ENCODE assay signal across 23 cellular contexts in the genomic region with DNA sequence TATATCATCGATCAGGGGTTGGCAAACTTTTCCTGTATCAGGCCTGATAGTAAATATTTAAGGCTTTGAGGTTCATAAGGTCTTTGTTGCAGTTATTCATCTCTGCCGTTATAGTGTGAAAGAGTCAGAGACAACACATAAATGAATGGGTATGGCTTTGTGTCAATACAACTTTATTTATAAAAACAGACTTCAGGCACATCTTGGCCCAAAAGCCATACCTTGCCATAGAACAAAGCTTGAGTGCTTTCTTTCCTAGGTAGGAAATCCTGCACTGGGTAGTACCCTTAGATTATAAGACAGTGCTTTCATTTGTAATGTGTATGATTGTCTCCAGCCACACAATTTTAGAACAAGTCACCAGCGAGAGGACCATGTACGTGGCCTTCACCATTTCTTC.
"Had no signal": no experiment of that assay in that cellular context is flagged by ENCODE, and none has a peak within 500 bp of the region (broad histone marks: within the 10 kb centered on the region; RNA-seq: fewer than 3 reads in every experiment).

No MANE protein-coding gene starts in this region.

- H3K27ac ChIP-seq: SJSA1, SK-N-MC had no signal

- H3K4me3 Mint-ChIP-seq: T-cell had no signal

- FAIRE-seq: RCC 7860 had no signal

- ATAC-seq: T-cell had no signal

- H3K4me1 Mint-ChIP-seq: T-cell had no signal

- H3K27me3 ChIP-seq: MG63, SJSA1 had no signal

- DNase-seq: Karpas-422, KG1, MG63, NCI-H1092, NCI-H1436, NCI-H187, NCI-H2029, NCI-H2081 treated with DMSO at 0.1 percent for 48 hours, NCI-H2171, NCI-H226, NCI-H446, NCI-H510A, NCI-H524 treated with DMSO at 0.1 percent for 48 hours, NCI-H69, NCI-H774, Right ventricle myocardium superior, RPMI8226, SIG-M5, SW 1271, T-cell had no signal

- H3K27me3 Mint-ChIP-seq: T-cell had no signal

- H3K4me3 ChIP-seq: MG63, SJSA1, SK-N-MC had no signal

- H3K27ac Mint-ChIP-seq: T-cell had no signal

- H3K36me3 Mint-ChIP-seq: T-cell had no signal

- H3K36me3 ChIP-seq: MG63, SJSA1 had no signal
